In the genomic region with DNA sequence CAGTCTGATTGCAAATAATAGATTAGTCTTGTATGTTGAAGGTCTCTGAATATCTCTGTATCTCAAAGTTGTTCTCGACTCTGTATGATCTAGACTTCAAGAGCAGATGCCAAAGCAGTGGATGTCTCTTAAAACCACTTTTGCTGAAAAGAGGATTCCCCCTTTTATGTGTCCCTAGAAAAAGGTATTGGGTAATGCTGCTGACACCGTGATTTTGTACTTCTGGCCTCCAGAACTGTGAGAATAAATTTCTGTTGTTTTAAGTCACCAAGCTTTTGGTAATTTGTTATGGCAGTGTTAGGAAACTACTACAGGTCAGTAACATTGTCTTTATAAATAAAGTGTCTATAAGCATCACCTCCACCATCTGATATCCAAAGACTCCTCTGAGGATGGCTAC, we compare ENCODE assay signal across 27 cellular contexts.
A peak's percentile ranks its signal among the peaks of the same experiment; 100 is the strongest.
DNase-seq lines count a peak whose midpoint lies in the region; ATAC-seq, FAIRE-seq and TF ChIP-seq lines count a peak whose summit lies in the region.
"Had no signal": no experiment of that assay in that cellular context is flagged by ENCODE, and none has a peak within 500 bp of the region (broad histone marks: within the 10 kb centered on the region; RNA-seq: fewer than 3 reads in every experiment).

No MANE protein-coding gene starts in this region.

- H3K27me3 ChIP-seq in HepG2 (ENCODE audit: control insufficient read depth in 1 of 2, insufficient read depth in 2 of 2, low read length in 2 of 2) = 0 out of 5 replicates have a peak, but pooled peaks cover 0 to 2% of the 10 kb centered on the region in 2 experiments
- H3K27me3 ChIP-seq in right lobe of liver = no peaks in the 10 kb centered on the region
- no peaks in the 10 kb centered on the region for H3K27me3 ChIP-seq in spleen (replicated peaks in 1 of 7)
- no peaks in the 10 kb centered on the region for H3K27me3 ChIP-seq in mammary epithelial cell (ENCODE audit: insufficient read depth, low read length)
- H3K27me3 ChIP-seq: BE2C, BLaER1 had no signal

- no peak for FAIRE-seq in HepG2 (lab: Jason Lieb, UNC)
- FAIRE-seq: A204.1, GM12878, GM12892, GM19239 had no signal

- no peak overlapping the region for H2AFZ ChIP-seq in HepG2 (ENCODE audit: low read length)
- no peak overlapping the region for H2AFZ ChIP-seq in mammary epithelial cell (ENCODE audit: low read depth, low read length)

- ATAC-seq in HepG2 (no peak), right lobe of liver (peak; percentile 13 to 23 (median 18))
- ATAC-seq: GM12878 had no signal

- no peak for TF ChIP-seq POLR2A in HepG2 (IDR thresholded peaks at IDR 0.05; ENCODE audit: insufficient read depth in 1 of 2, low read depth in 2 of 2, low read length in 2 of 2)
- no peak for TF ChIP-seq POLR2A in right lobe of liver (IDR thresholded peaks at IDR 0.05)
- TF ChIP-seq POLR2A in spleen (IDR thresholded peaks at IDR 0.05) = no peak

- TF ChIP-seq EP300 in HepG2 (IDR thresholded peaks at IDR 0.05; ENCODE audit: low read depth in 2 of 2, low read length in 2 of 2) = no peak
- no peak for TF ChIP-seq EP300 in HepG2 (CRISPR knock-in tag; IDR thresholded peaks at IDR 0.05; ENCODE audit: borderline replicate concordance)

- H3K4me3 ChIP-seq in HepG2 (replicated peaks in 1 of 3; ENCODE audit: insufficient read depth in 1 of 3, low read depth in 2 of 3, low read length in 3 of 3) = no peak overlapping the region
- no peak overlapping the region for H3K4me3 ChIP-seq in right lobe of liver
- H3K4me3 ChIP-seq in spleen = no peak overlapping the region
- no peak overlapping the region for H3K4me3 ChIP-seq in mammary epithelial cell (replicated peaks in 1 of 3; ENCODE audit: insufficient read depth in 1 of 3, low read depth in 2 of 3, low read length in 3 of 3)
- H3K4me3 ChIP-seq: BLaER1, GM12878 had no signal

- 0% methylated on average over 2 of the region's 2 CpGs for WGBS in HepG2 (ENCODE audit: low lambda C conversion rate)
- 27% methylated on average over 2 of the region's 2 CpGs for WGBS in right lobe of liver (ENCODE audit: insufficient coverage, low coverage, low lambda C conversion rate, missing lambda C conversion rate)
- 72 to 91% (median 80%) methylated on average over 2 of the region's 2 CpGs for WGBS in spleen, 5 donors
- WGBS in mammary epithelial cell (ENCODE audit: low coverage, missing lambda C conversion rate) = 100% methylated on average over 2 of the region's 2 CpGs

- H3K79me2 ChIP-seq in HepG2 (ENCODE audit: insufficient read depth, low read length) (no peaks in the 10 kb centered on the region), mammary epithelial cell (ENCODE audit: insufficient read depth, low read length) (no peaks in the 10 kb centered on the region)

- H3K9ac ChIP-seq in HepG2 (ENCODE audit: insufficient read depth, low read depth, low read length) (no peak overlapping the region), mammary epithelial cell (ENCODE audit: insufficient read depth, low read length) (no peak overlapping the region)
- H3K9ac ChIP-seq: BLaER1 had no signal

- no peak for TF ChIP-seq RAD21 in HepG2 (CRISPR knock-in tag; IDR thresholded peaks at IDR 0.05)

- intact Hi-C loops in HepG2 (cut with micrococcal nuclease; ENCODE audit: unreplicated experiment) (no loop called here), right lobe of liver (cut with DNase I) (no loop called here), spleen (cut with DNase I; ENCODE audit: low total_unique reads) (no loop called here), mammary epithelial cell (cut with micrococcal nuclease) (no loop called here)

- H3K9me3 ChIP-seq in HepG2 (ENCODE audit: low read length) = no peaks in the 10 kb centered on the region
- H3K9me3 ChIP-seq in right lobe of liver = no peaks in the 10 kb centered on the region
- no peaks in the 10 kb centered on the region for H3K9me3 ChIP-seq in spleen
- no peaks in the 10 kb centered on the region for H3K9me3 ChIP-seq in mammary epithelial cell (replicated peaks; ENCODE audit: insufficient read depth, low read length)
- H3K9me3 ChIP-seq: BE2C, BLaER1 had no signal

- H4K20me1 ChIP-seq in HepG2 (ENCODE audit: insufficient read depth, low read length) (no peaks in the 10 kb centered on the region), mammary epithelial cell (ENCODE audit: insufficient read depth, low read length) (no peaks in the 10 kb centered on the region)
- H4K20me1 ChIP-seq: BLaER1 had no signal

- DNase-seq in amniotic epithelial cell (ENCODE audit: low read depth) = peak; percentile 5
- no peak for DNase-seq in HepG2 (ENCODE audit: low spot score)
- no peak for DNase-seq in right lobe of liver
- DNase-seq in T-helper 1 cell = no peak
- DNase-seq in spleen = no peak
- no peak for DNase-seq in GM19240 (ENCODE audit: insufficient read length, low spot score)
- DNase-seq in mammary epithelial cell = no peak
- DNase-seq: 8988T; ACHN; BE2C; C1 segment of cervical spinal cord; CD4-positive, alpha-beta memory T cell; CD4-positive, CD25-positive, alpha-beta regulatory T cell; CD8-positive, alpha-beta memory T cell; COR-L47; DMS 273 treated with DMSO at 0.1 percent for 48 hours; DMS153; DMS53; DMS79; DND-41; EL; GDM1 had no signal

- POLR2A ChIA-PET in HepG2 (lab: Yijun Ruan, JAX) = no interaction called here

- dilution Hi-C loops in mammary epithelial cell (cut with HindIII; ENCODE audit: low sequenced_read_pairs) = no loop called here

- TF ChIP-seq CTCF in HepG2 (CRISPR knock-in tag; IDR thresholded peaks at IDR 0.05) (no peak), right lobe of liver (IDR thresholded peaks at IDR 0.05) (no peak), spleen (IDR thresholded peaks at IDR 0.05 in 8 of 11, conservative IDR thresholded peaks at IDR 0.05 in 3 of 11) (no peak), mammary epithelial cell (conservative IDR thresholded peaks at IDR 0.05 in 1 of 2, IDR thresholded peaks at IDR 0.05 in 1 of 2; ENCODE audit: extremely low read depth in 1 of 2, insufficient read depth in 1 of 2, low read depth in 1 of 2, low read length in 2 of 2) (no peak)

- CTCF ChIA-PET in HepG2 (lab: Yijun Ruan, JAX; ENCODE audit: low intra/inter-chr PET ratio, low total read pairs) (no interaction called here), mammary epithelial cell (lab: Charles Lee; ENCODE audit: low non-redundant PET) (no interaction called here)

- in situ Hi-C loops in HepG2 (cut with HindIII; ENCODE audit: extremely low pct_ligation_motif_present, low pct_unique_long_range_greater_than_20kb) = no loop called here
- in situ Hi-C loops in mammary epithelial cell (cut with MboI; ENCODE audit: low sequenced_read_pairs in 2 of 2) = no loop called here

- H3K27ac ChIP-seq in HepG2 (ENCODE audit: extremely low read length, insufficient read depth, low read length) = no peak overlapping the region
- H3K27ac ChIP-seq in right lobe of liver = peak overlapping the region in 2 of 3 donors; percentile 47 to 85
- H3K27ac ChIP-seq in spleen = no peak overlapping the region
- no peak overlapping the region for H3K27ac ChIP-seq in mammary epithelial cell (ENCODE audit: insufficient read depth, low read depth, low read length)
- H3K27ac ChIP-seq: BLaER1 had no signal

- no TSS peak for BruUV-seq in HepG2 (replicated peaks; lab: Mats Ljungman, UMichigan)
- no TSS peak for BruUV-seq in mammary epithelial cell (replicated peaks; lab: Mats Ljungman, UMichigan)

- H3K4me2 ChIP-seq in HepG2 (ENCODE audit: low read depth, low read length) = no peak overlapping the region
- no peak overlapping the region for H3K4me2 ChIP-seq in mammary epithelial cell (ENCODE audit: insufficient read depth, low read depth, low read length)
- H3K4me2 ChIP-seq: BLaER1 had no signal

- H3K4me1 ChIP-seq in HepG2 (ENCODE audit: insufficient read depth, low read length) (no peaks in the 10 kb centered on the region), right lobe of liver (peaks cover 0 to 48% (median 12%) of the 10 kb centered on the region in 4 donors), spleen (no peaks in the 10 kb centered on the region), mammary epithelial cell (ENCODE audit: insufficient read depth, low read length) (peaks cover 6% of the 10 kb centered on the region)
- H3K4me1 ChIP-seq: BE2C, BLaER1 had no signal

- H3K36me3 ChIP-seq in HepG2 (replicated peaks in 1 of 2; ENCODE audit: control insufficient read depth in 1 of 2, insufficient read depth in 2 of 2, low read length in 2 of 2) = no peaks in the 10 kb centered on the region
- no peaks in the 10 kb centered on the region for H3K36me3 ChIP-seq in right lobe of liver
- no peaks in the 10 kb centered on the region for H3K36me3 ChIP-seq in spleen
- no peaks in the 10 kb centered on the region for H3K36me3 ChIP-seq in mammary epithelial cell (ENCODE audit: insufficient read depth, low read length)
- H3K36me3 ChIP-seq: BE2C, BLaER1 had no signal

TF ChIP-seq in HepG2, 621 proteins besides CTCF, POLR2A, EP300 and RAD21:
- TF ChIP-seq ZNF329 (CRISPR knock-in tag; IDR thresholded peaks at IDR 0.05; ENCODE audit: low read depth) (no peak), MAFF (IDR thresholded peaks at IDR 0.05; ENCODE audit: low read depth, low read length) (0 out of 2 replicates have a peak, but pooled peaks have one; percentile 16), MAFK (conservative IDR thresholded peaks at IDR 0.05 in 1 of 2, IDR thresholded peaks at IDR 0.05 in 1 of 2; ENCODE audit: low read length in 2 of 2) (peak; percentile 36 to 44), NFYC (CRISPR knock-in tag; IDR thresholded peaks at IDR 0.05) (no peak), GLI4 (CRISPR knock-in tag; IDR thresholded peaks at IDR 0.05; ENCODE audit: borderline replicate concordance) (no peak), CREM (IDR thresholded peaks at IDR 0.05) (no peak), CREM (CRISPR knock-in tag; IDR thresholded peaks at IDR 0.05) (no peak)
- TF ChIP-seq, protein P1, sequence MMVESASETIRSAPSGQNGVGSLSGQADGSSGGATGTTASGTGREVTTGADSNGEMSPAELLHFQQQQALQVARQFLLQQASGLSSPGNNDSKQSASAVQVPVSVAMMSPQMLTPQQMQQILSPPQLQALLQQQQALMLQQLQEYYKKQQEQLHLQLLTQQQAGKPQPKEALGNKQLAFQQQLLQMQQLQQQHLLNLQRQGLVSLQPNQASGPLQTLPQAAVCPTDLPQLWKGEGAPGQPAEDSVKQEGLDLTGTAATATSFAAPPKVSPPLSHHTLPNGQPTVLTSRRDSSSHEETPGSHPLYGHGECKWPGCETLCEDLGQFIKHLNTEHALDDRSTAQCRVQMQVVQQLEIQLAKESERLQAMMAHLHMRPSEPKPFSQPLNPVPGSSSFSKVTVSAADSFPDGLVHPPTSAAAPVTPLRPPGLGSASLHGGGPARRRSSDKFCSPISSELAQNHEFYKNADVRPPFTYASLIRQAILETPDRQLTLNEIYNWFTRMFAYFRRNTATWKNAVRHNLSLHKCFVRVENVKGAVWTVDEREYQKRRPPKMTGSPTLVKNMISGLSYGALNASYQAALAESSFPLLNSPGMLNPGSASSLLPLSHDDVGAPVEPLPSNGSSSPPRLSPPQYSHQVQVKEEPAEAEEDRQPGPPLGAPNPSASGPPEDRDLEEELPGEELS (CRISPR knock-in tag; IDR thresholded peaks at IDR 0.05) = no peak

Comparison
In these comparisons a context has a peak if more than half of its experiments do, and no peak if none do; other contexts are left out.
1. H3K27ac ChIP-seq: peak in right lobe of liver (2 of 3); none in HepG2 (single experiment), spleen (0 of 8) and mammary epithelial cell (single experiment).